Comparison of ENCODE assay signal across 8 cellular contexts in the genomic region with DNA sequence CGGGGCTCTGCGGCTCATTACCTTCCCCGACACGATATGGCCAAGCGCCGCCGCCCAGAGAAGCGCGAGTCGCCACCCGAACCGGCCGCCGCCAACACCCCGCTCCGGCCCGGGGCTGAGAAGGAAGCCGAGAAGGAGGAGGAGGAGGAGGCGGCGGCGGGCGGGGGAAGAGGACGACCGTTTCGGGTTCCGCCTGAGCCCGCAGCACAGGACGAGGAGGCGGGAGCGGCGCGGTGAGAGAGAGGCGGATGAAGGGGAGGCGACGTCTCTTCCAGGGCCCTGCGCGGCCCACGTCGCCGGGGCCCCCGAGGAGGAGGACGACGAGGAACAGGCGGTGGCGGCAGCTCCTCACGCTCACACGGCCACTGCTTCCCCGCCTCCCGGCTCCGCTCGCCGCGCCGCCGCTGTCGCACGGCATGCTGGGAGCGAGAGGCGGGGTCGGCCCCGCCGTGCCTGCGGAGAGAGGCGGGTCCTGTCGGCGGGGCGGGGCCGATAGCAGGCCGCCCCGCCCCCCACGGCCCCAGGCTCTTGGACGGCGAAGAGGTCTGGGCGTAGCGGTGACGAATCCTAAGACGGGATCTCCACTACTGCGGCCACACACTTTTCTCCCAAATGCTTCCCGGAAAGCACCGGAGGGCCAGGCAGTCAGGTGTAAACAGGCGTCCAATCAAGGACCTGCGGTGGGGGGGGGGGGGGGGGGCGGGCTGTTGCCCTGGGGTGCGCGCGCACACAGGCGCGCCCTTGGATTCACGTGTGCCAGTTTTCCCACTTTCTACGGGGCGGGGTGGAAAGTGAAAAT.
DNase-seq lines count a peak whose midpoint lies in the region; ATAC-seq and TF ChIP-seq lines count a peak whose summit lies in the region.

No MANE protein-coding gene starts in this region.

- DNase-seq in AG04450 (ENCODE audit: low read depth, low spot score) (peak; percentile 82), NCI-H2196 treated with DMSO at 0.1 percent for 48 hours (lab: John Stamatoyannopoulos, UW; ENCODE audit: unreplicated experiment) (peak; percentile 95), choroid plexus epithelial cell (ENCODE audit: low read depth) (peak; percentile 97), kidney glomerular epithelial cell (lab: John Stamatoyannopoulos, UW) (peak; percentile 97)
- DNase-seq in activated CD4-positive, alpha-beta T cell treated with anti-CD3 and anti-CD28 coated beads for 36 hours: peak; percentile 97
- peak; percentile 91 for DNase-seq in stimulated activated CD4-positive, alpha-beta T cell treated with anti-CD3 and anti-CD28 coated beads, Interleukin-15, amount 100 ng/mL, for 24 hours

- H3K4me3 Mint-ChIP-seq in activated CD4-positive, alpha-beta T cell treated with anti-CD3 and anti-CD28 coated beads for 36 hours: peak overlapping the region; percentile 83

- no peaks in the 10 kb centered on the region for H3K27me3 Mint-ChIP-seq in activated CD4-positive, alpha-beta T cell treated with anti-CD3 and anti-CD28 coated beads for 36 hours

- TF ChIP-seq CTCF in AG04450 (IDR thresholded peaks at IDR 0.05; ENCODE audit: low read depth, low read length): no peak
- no peak for TF ChIP-seq CTCF in choroid plexus epithelial cell (conservative IDR thresholded peaks at IDR 0.05; ENCODE audit: low read depth, low read length)

- no peaks in the 10 kb centered on the region for H3K27me3 ChIP-seq in AG04450 (ENCODE audit: control insufficient read depth, insufficient read depth, low read length)

- H3K27ac Mint-ChIP-seq in activated CD4-positive, alpha-beta T cell treated with anti-CD3 and anti-CD28 coated beads for 36 hours: peak overlapping the region; percentile 93

- H3K4me3 ChIP-seq in AG04450 (ENCODE audit: low read depth, low read length) (peak overlapping the region; percentile 66), choroid plexus epithelial cell (ENCODE audit: low read depth, low read length) (peak overlapping the region; percentile 77)

- no peaks in the 10 kb centered on the region for H3K9me3 ChIP-seq in AG04450 (ENCODE audit: control insufficient read depth, insufficient read depth, low read length)

- CTCF ChIA-PET in AG04450 (lab: Charles Lee): interaction anchor here (0.6 kb wide), 1 partner anchor 1944 kb away, joined by 10 read pairs; no protein-coding TSS in a partner anchor
- CTCF ChIA-PET in activated CD4-positive, alpha-beta T cell treated with anti-CD3 and anti-CD28 coated beads for 36 hours (lab: Charles Lee): no interaction called here

- ATAC-seq in GM18868 (IDR thresholded peaks at IDR 0.05; ENCODE audit: unreplicated experiment) (peak; percentile 78), HG03097 (IDR thresholded peaks at IDR 0.05; ENCODE audit: low FRiP score, unreplicated experiment) (peak; percentile 74)
- peak; percentile 75 for ATAC-seq in activated CD4-positive, alpha-beta T cell treated with anti-CD3 and anti-CD28 coated beads for 36 hours

- H3K4me1 Mint-ChIP-seq in activated CD4-positive, alpha-beta T cell treated with anti-CD3 and anti-CD28 coated beads for 36 hours: peaks cover 24% of the 10 kb centered on the region

- peak overlapping the region; percentile 80 for H3K27ac ChIP-seq in AG04450 (ENCODE audit: low read depth, low read length)

- H3K9me3 Mint-ChIP-seq in activated CD4-positive, alpha-beta T cell treated with anti-CD3 and anti-CD28 coated beads for 36 hours (ENCODE audit: low read depth): no peaks in the 10 kb centered on the region

- peaks cover 22% of the 10 kb centered on the region for H3K36me3 Mint-ChIP-seq in activated CD4-positive, alpha-beta T cell treated with anti-CD3 and anti-CD28 coated beads for 36 hours (ENCODE audit: low read depth)

- intact Hi-C loops in activated CD4-positive, alpha-beta T cell treated with anti-CD3 and anti-CD28 coated beads for 36 hours (cut with DNase I, micrococcal nuclease): loop anchor here (5.0 to 10.0 kb wide), 6 partner anchors 53 to 873 kb away; partner anchors contain the start of genes CDR2 (in 1 of the 2), ERI2 (in 1 of the 2), METTL9 (in 1 of the 2) and POLR3E (in 1 of the 2)

- POLR2A ChIA-PET in AG04450 (lab: Yijun Ruan, JAX): no interaction called here
- POLR2A ChIA-PET in activated CD4-positive, alpha-beta T cell treated with anti-CD3 and anti-CD28 coated beads for 36 hours (lab: Charles Lee): interaction anchor here (0.6 kb wide), 1 partner anchor 23 kb away, joined by 3 read pairs; no protein-coding TSS in a partner anchor

Comparison
In these comparisons a context has a peak if more than half of its experiments do, and no peak if none do; other contexts are left out.
1. Peak in every context shown above with its lines: DNase-seq, ATAC-seq, H3K4me3 ChIP-seq and H3K27ac ChIP-seq.